In the genomic region with DNA sequence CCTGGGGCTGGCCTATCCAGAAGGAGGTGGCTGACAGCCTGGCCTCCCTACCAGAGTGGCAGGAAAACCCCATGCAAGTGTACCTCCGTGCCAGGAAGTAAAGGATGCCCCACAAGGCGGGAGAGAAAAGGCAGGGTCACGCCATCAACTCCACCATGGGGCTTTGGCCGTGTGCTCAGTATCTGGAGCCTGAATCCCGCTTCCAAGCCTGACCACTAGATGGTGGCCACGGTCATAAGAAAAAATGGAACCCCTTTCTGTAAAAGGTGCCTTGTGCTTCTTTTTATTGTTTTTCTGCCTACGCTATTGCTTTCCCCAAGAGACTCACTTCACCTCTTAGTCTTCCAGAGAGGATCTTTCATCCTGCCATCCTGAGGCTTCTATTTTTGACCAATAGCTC, we compare ENCODE assay signal across 8 cellular contexts.
A peak's percentile ranks its signal among the peaks of the same experiment; 100 is the strongest.
DNase-seq lines count a peak whose midpoint lies in the region; ATAC-seq, FAIRE-seq and TF ChIP-seq lines count a peak whose summit lies in the region.
"Not testable (repeated sequence)": the region's sequence is repeated elsewhere in the genome, so short reads cannot be mapped to it uniquely, and the experiment has no call there.

No MANE protein-coding gene starts in this region.

- H3K36me3 ChIP-seq in pancreas: not testable (repeated sequence)

- peak; percentile 85 for ATAC-seq in GM18498 (IDR thresholded peaks at IDR 0.05; ENCODE audit: unreplicated experiment)
- ATAC-seq in GM19395 (IDR thresholded peaks at IDR 0.05; ENCODE audit: unreplicated experiment): peak; percentile 77
- peak; percentile 66 for ATAC-seq in GM21619 (IDR thresholded peaks at IDR 0.05; ENCODE audit: unreplicated experiment)
- ATAC-seq in HG02884 (IDR thresholded peaks at IDR 0.05; ENCODE audit: unreplicated experiment): peak; percentile 72
- ATAC-seq in HG03139 (IDR thresholded peaks at IDR 0.05; ENCODE audit: unreplicated experiment): peak; percentile 82
- ATAC-seq in HG03575 (IDR thresholded peaks at IDR 0.05; ENCODE audit: extremely low read depth, insufficient number of reproducible peaks, low FRiP score, unreplicated experiment): peak; percentile 55
- peak; percentile 28 for ATAC-seq in esophagus mucosa
- ATAC-seq in pancreas: peak in 3 of 4 donors; percentile 64 to 81 (median 79)

- not testable (repeated sequence) for H3K9me3 ChIP-seq in pancreas

- H3K27me3 ChIP-seq in pancreas: not testable (repeated sequence)

- H3K4me1 ChIP-seq in pancreas: not testable (repeated sequence)

- no CpG with 5 or more reads among the region's 7 CpGs for WGBS in pancreas, 2 donors

- not testable (repeated sequence) for FAIRE-seq in pancreas (lab: Jason Lieb, UNC)

- TF ChIP-seq CTCF in pancreas (IDR thresholded peaks at IDR 0.05): not testable (repeated sequence)

- intact Hi-C loops in pancreas (cut with DNase I): not testable (repeated sequence)

- not testable (repeated sequence) for DNase-seq in pancreas

- H3K27ac ChIP-seq in pancreas: not testable (repeated sequence)

- H3K4me3 ChIP-seq in pancreas: not testable (repeated sequence)

Comparison
In these comparisons a context has a peak if more than half of its experiments do, and no peak if none do; other contexts are left out.
1. ATAC-seq: peak in every context shown above with its lines; median percentile 85 in GM18498; 82 in HG03139; 79 in pancreas; 77 in GM19395; 72 in HG02884; 66 in GM21619; 55 in HG03575; 28 in esophagus mucosa.